Comparison of ENCODE assay signal across 9 cellular contexts in the genomic region with DNA sequence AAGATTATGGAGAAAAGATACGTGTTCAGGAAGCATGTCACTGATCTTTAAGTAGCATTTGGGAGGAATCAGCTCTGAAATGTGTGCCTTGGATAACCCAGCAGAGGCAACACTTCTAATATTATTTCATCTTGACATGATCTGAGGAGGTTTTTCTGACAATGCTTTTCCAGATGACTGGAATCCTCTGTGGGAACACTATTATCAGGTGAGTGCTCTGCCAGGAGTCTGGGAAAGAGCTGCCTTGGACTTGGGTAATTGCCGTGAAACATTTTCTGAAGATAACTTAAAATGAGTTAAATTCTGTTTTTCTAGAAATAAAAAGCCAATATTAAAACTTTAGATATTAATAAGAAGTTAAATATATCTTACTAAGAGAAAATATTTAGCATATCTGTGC.
"Had no signal": no experiment of that assay in that cellular context is flagged by ENCODE, and none has a peak within 500 bp of the region (broad histone marks: within the 10 kb centered on the region; RNA-seq: fewer than 3 reads in every experiment).

No MANE protein-coding gene starts in this region.

- H2AFZ ChIP-seq: GM23248 had no signal

- DNase-seq: GM23248, GOT3, H7, H9, HCEC 1CT, HFFc6 had no signal

- H3K36me3 ChIP-seq: HAP-1 had no signal

- H3K9ac ChIP-seq: GM23248 had no signal

- ATAC-seq: GM23338, HCT116 had no signal

- H3K4me3 ChIP-seq: GM23248, GM23338, HAP-1 had no signal

- H3K4me2 ChIP-seq: GM23338 had no signal

- H3K27ac ChIP-seq: GM23248 had no signal

- H3K9me3 ChIP-seq: HAP-1 had no signal
